Comparison of ENCODE assay signal across 8 cellular contexts in the genomic region with DNA sequence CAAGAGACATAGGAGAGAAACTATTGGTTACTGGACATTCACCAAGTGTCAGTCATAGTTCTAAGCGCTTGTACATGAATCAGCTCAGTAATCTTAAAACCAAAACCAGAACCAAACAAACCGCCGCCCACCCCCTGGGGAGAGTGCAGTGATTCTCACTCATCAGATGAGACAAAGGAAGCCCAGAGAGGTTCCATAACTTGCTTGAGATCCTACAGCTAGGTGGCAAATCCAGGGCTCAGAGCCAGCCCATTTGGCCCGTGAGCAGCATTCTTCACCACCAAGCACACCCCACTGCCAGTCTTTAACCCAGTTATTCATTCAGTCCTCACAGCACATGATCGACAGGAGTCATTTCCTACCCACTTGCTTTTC. TPM values are rescaled to one million over a fixed set of nuclear protein-coding genes. Genes with fewer than 3 reads are reported as not detected.
DNase-seq lines count a peak whose midpoint lies in the region; ATAC-seq lines count a peak whose summit lies in the region.

No MANE protein-coding gene starts in this region.

- no peaks in the 10 kb centered on the region for H3K9me3 ChIP-seq in iPS-18a (ENCODE audit: control insufficient read depth, low read depth, low read length)

- no peaks in the 10 kb centered on the region for H3K36me3 Mint-ChIP-seq in activated naive CD8-positive, alpha-beta T cell

- H3K27me3 ChIP-seq in iPS-18a (ENCODE audit: control insufficient read depth, insufficient read depth, low read length) = no peaks in the 10 kb centered on the region

- no peaks in the 10 kb centered on the region for H3K4me1 ChIP-seq in iPS-18a (ENCODE audit: control insufficient read depth, low read depth, low read length)

- H3K4me1 Mint-ChIP-seq in activated naive CD8-positive, alpha-beta T cell (ENCODE audit: low read depth) = peaks cover 23% of the 10 kb centered on the region

- no peak overlapping the region for H3K27ac ChIP-seq in iPS-18a (ENCODE audit: low read length)

- H3K36me3 ChIP-seq in iPS-18a (ENCODE audit: control insufficient read depth, low read depth, low read length) = no peaks in the 10 kb centered on the region

- peak overlapping the region; percentile 50 for H3K4me3 ChIP-seq in iPS-18a (ENCODE audit: low read length)

- peak overlapping the region; percentile 88 for H3K4me3 Mint-ChIP-seq in activated naive CD8-positive, alpha-beta T cell

- ATAC-seq in GM18907 (IDR thresholded peaks at IDR 0.05; ENCODE audit: unreplicated experiment) (peak; percentile 77), HG03066 (IDR thresholded peaks at IDR 0.05; ENCODE audit: low read depth, unreplicated experiment) (peak; percentile 83)

- no peak overlapping the region for H3K9ac ChIP-seq in iPS-18a (ENCODE audit: low read length)

- H3K27ac Mint-ChIP-seq in activated naive CD8-positive, alpha-beta T cell = peak overlapping the region; percentile 92

- H3K27me3 Mint-ChIP-seq in activated naive CD8-positive, alpha-beta T cell = no peaks in the 10 kb centered on the region

- DNase-seq in AG08396 (ENCODE audit: low spot score) (peak; percentile 67), RPMI7951 (ENCODE audit: low read depth) (peak; percentile 83), hippocampal formation (lab: John Stamatoyannopoulos, UW) (no peak)
- DNase-seq in stimulated activated CD4-positive, alpha-beta T cell treated with anti-CD3 and anti-CD28 coated beads, Interleukin-15, amount 100 ng/mL, for 24 hours = peak; percentile 90

- no peaks in the 10 kb centered on the region for H3K9me3 Mint-ChIP-seq in activated naive CD8-positive, alpha-beta T cell (ENCODE audit: low read depth)

RNA-seq across cellular contexts. Expression of a gene that starts 37.2 kb away (rescaled TPM):
- 3.3 and 4.7 TPM in 2 replicates for total RNA-seq in RPMI7951 (2014; rRNA removed; shearing (Covaris generic))

RNA-seq across cellular contexts. Expression of a gene that starts 43.4 kb away (rescaled TPM):
- 38.6 and 48.7 TPM in 2 replicates for total RNA-seq in RPMI7951 (2014; rRNA removed; shearing (Covaris generic))

Comparison
In these comparisons a context has a peak if more than half of its experiments do, and no peak if none do; other contexts are left out.
1. DNase-seq: peak in AG08396 (single experiment), RPMI7951 (single experiment) and stimulated activated CD4-positive, alpha-beta T cell treated with anti-CD3 and anti-CD28 coated beads, Interleukin-15, amount 100 ng/mL, for 24 hours (single experiment); none in hippocampal formation (0 of 2).